19 cellular contexts compared by ENCODE assay signal in genomic region chr6:37971711-37972410, GRCh38.
A peak's percentile ranks its signal among the peaks of the same experiment; 100 is the strongest.
DNase-seq lines count a peak whose midpoint lies in the region; ATAC-seq and TF ChIP-seq lines count a peak whose summit lies in the region.
"Had no signal": no experiment of that assay in that cellular context is flagged by ENCODE, and none has a peak within 500 bp of the region (broad histone marks: within the 10 kb centered on the region; RNA-seq: fewer than 3 reads in every experiment).

No MANE protein-coding gene starts in this region.

- H3K27ac ChIP-seq in CD4-positive, alpha-beta memory T cell (ENCODE audit: low read depth, low read length), result no peak overlapping the region
- no peak overlapping the region for H3K27ac ChIP-seq in caudate nucleus (ENCODE audit: low read depth, low read length)

- H3K4me1 Mint-ChIP-seq in CD4-positive, alpha-beta memory T cell, result peaks cover 21 to 51% (median 37%) of the 10 kb centered on the region in 4 donors
- H3K4me1 Mint-ChIP-seq in natural killer cell treated with Interleukin-12 subunit alpha and Interleukin-12 subunit beta and Interleukin-15 and Interleukin-18, amount 100 ng/mL, for 72 hours (ENCODE audit: low read depth in 2 of 2), result peaks cover 53 to 60% of the 10 kb centered on the region in 2 donors

- no peak for DNase-seq in CD4-positive, alpha-beta memory T cell
- peak; percentile 62 for DNase-seq in LHCN-M2 (ENCODE audit: low read depth)
- peak; percentile 85 for DNase-seq in fibroblast of villous mesenchyme (ENCODE audit: low read depth)
- no peak for DNase-seq in natural killer cell treated with Interleukin-12 subunit alpha and Interleukin-12 subunit beta and Interleukin-15 and Interleukin-18, amount 100 ng/mL, for 72 hours (ENCODE audit: low spot score)
- DNase-seq in SHP77 treated with DMSO at 0.1 percent for 48 hours (lab: John Stamatoyannopoulos, UW), result no peak
- DNase-seq in caudate nucleus (lab: John Stamatoyannopoulos, UW), result no peak
- no peak for DNase-seq in NOMO-1 treated with DMSO at 0.1 percent for 48 hours (lab: John Stamatoyannopoulos, UW; ENCODE audit: unreplicated experiment)
- DNase-seq: activated CD4-positive, alpha-beta T cell treated with anti-CD3 and anti-CD28 coated beads, Interleukin-2, amount 50 U/mL, for 1 hour; activated T-cell treated with anti-CD3 and anti-CD28 coated beads, Interleukin-2, amount 50 U/mL, for 24 hours; erythroblast; islet precursor cell; NCI-H1048; NCI-H2081 treated with DMSO at 0.1 percent for 48 hours; NCI-H510A treated with DMSO at 0.1 percent for 48 hours; nucleus accumbens had no signal

- no peaks in the 10 kb centered on the region for H3K27me3 ChIP-seq in CD4-positive, alpha-beta memory T cell (ENCODE audit: insufficient read depth, low read length)

- TF ChIP-seq CTCF in fibroblast of villous mesenchyme (IDR thresholded peaks at IDR 0.05; ENCODE audit: insufficient read depth, low read depth, low read length), result no peak

- peaks cover 0 to 5% of the 10 kb centered on the region in 2 donors for H3K9me3 ChIP-seq in CD4-positive, alpha-beta memory T cell (ENCODE audit: control insufficient read depth in 1 of 2, low read length in 2 of 2)

- no peaks in the 10 kb centered on the region for H3K27me3 Mint-ChIP-seq in CD4-positive, alpha-beta memory T cell
- no peaks in the 10 kb centered on the region for H3K27me3 Mint-ChIP-seq in natural killer cell treated with Interleukin-12 subunit alpha and Interleukin-12 subunit beta and Interleukin-15 and Interleukin-18, amount 100 ng/mL, for 72 hours
- H3K27me3 Mint-ChIP-seq: activated T-cell treated with anti-CD3 and anti-CD28 coated beads, Interleukin-2, amount 50 U/mL, for 24 hours; brain had no signal

- peaks cover 0 to 33% (median 18%) of the 10 kb centered on the region in 8 donors for H3K9me3 Mint-ChIP-seq in CD4-positive, alpha-beta memory T cell
- H3K9me3 Mint-ChIP-seq in natural killer cell treated with Interleukin-12 subunit alpha and Interleukin-12 subunit beta and Interleukin-15 and Interleukin-18, amount 100 ng/mL, for 72 hours, result no peaks in the 10 kb centered on the region

- POLR2A ChIA-PET in CD4-positive, alpha-beta memory T cell (lab: Charles Lee; ENCODE audit: partially characterized antibody), result no interaction called here

- ATAC-seq in natural killer cell treated with Interleukin-12 subunit alpha and Interleukin-12 subunit beta and Interleukin-15 and Interleukin-18, amount 100 ng/mL, for 72 hours, result no peak
- ATAC-seq: activated naive CD4-positive, alpha-beta T cell treated with anti-CD3 and anti-CD28 coated beads, Interleukin-2, amount 50 U/mL, for 72 hours; sciatic nerve; SK-N-SH treated with all-trans-retinoic acid at 6 μM for 48 hours had no signal

- CTCF ChIA-PET in CD4-positive, alpha-beta memory T cell (lab: Charles Lee; ENCODE audit: partially characterized antibody), result no interaction called here

- intact Hi-C loops in CD4-positive, alpha-beta memory T cell (cut with micrococcal nuclease), result no loop called here

- peaks cover 16% of the 10 kb centered on the region for H3K4me1 ChIP-seq in CD4-positive, alpha-beta memory T cell (ENCODE audit: insufficient read depth, low read length)

- peaks cover 14 to 36% of the 10 kb centered on the region in 2 donors for H3K36me3 Mint-ChIP-seq in CD4-positive, alpha-beta memory T cell
- H3K36me3 Mint-ChIP-seq in natural killer cell treated with Interleukin-12 subunit alpha and Interleukin-12 subunit beta and Interleukin-15 and Interleukin-18, amount 100 ng/mL, for 72 hours, result no peaks in the 10 kb centered on the region

- H3K27ac Mint-ChIP-seq in CD4-positive, alpha-beta memory T cell, result peak overlapping the region in 3 of 7 donors; percentile 54 to 74 (median 64)
- peak overlapping the region; percentile 79 to 83 for H3K27ac Mint-ChIP-seq in natural killer cell treated with Interleukin-12 subunit alpha and Interleukin-12 subunit beta and Interleukin-15 and Interleukin-18, amount 100 ng/mL, for 72 hours
- H3K27ac Mint-ChIP-seq: activated naive CD4-positive, alpha-beta T cell treated with anti-CD3 and anti-CD28 coated beads, Interleukin-2, amount 50 U/mL, for 72 hours; activated T-cell treated with anti-CD3 and anti-CD28 coated beads, Interleukin-2, amount 50 U/mL, for 24 hours had no signal

- no peaks in the 10 kb centered on the region for H3K36me3 ChIP-seq in CD4-positive, alpha-beta memory T cell (ENCODE audit: insufficient read depth, low read length)

- H3K4me3 ChIP-seq in CD4-positive, alpha-beta memory T cell (ENCODE audit: low read length in 2 of 2), result no peak overlapping the region
- H3K4me3 ChIP-seq in fibroblast of villous mesenchyme (ENCODE audit: low read depth, low read length), result no peak overlapping the region

- H3K4me3 Mint-ChIP-seq in CD4-positive, alpha-beta memory T cell, result peak overlapping the region in 5 of 8 donors; percentile 15 to 58 (median 46)
- H3K4me3 Mint-ChIP-seq in natural killer cell treated with Interleukin-12 subunit alpha and Interleukin-12 subunit beta and Interleukin-15 and Interleukin-18, amount 100 ng/mL, for 72 hours, result peak overlapping the region; percentile 39
- H3K4me3 Mint-ChIP-seq: activated T-cell treated with anti-CD3 and anti-CD28 coated beads, Interleukin-2, amount 50 U/mL, for 24 hours; brain had no signal

Comparison
In these comparisons a context has a peak if more than half of its experiments do, and no peak if none do; other contexts are left out.
1. DNase-seq: peak in LHCN-M2 (single experiment) and fibroblast of villous mesenchyme (single experiment); none in CD4-positive, alpha-beta memory T cell (0 of 5), natural killer cell treated with Interleukin-12 subunit alpha and Interleukin-12 subunit beta and Interleukin-15 and Interleukin-18, amount 100 ng/mL, for 72 hours (single experiment), SHP77 treated with DMSO at 0.1 percent for 48 hours (single experiment), caudate nucleus (0 of 61) and NOMO-1 treated with DMSO at 0.1 percent for 48 hours (single experiment).